In genomic region chr20:34090645-34091044, GRCh38 we compare ENCODE assay signal across 10 cellular contexts.
"Had no signal": no experiment of that assay in that cellular context is flagged by ENCODE, and none has a peak within 500 bp of the region (broad histone marks: within the 10 kb centered on the region; RNA-seq: fewer than 3 reads in every experiment).

No MANE protein-coding gene starts in this region.

- DNase-seq: activated CD4-positive, alpha-beta T cell treated with anti-CD3 and anti-CD28 coated beads for 4 hours; activated CD8-positive, alpha-beta memory T cell treated with anti-CD3 and anti-CD28 coated beads for 24 hours; activated gamma-delta T cell; colonic mucosa; effector CD4-positive, alpha-beta T cell; gastrocnemius medialis; islet precursor cell; mesendoderm; stimulated activated naive CD4-positive, alpha-beta T cell treated with Interleukin-2 at 50 U/mL for 16 hours; T-cell had no signal

- H3K27me3 Mint-ChIP-seq: T-cell had no signal

- ATAC-seq: gastrocnemius medialis, T-cell had no signal

- H3K4me3 Mint-ChIP-seq: T-cell had no signal

- H3K9me3 Mint-ChIP-seq: T-cell had no signal
